In genomic region chr14:49861923-49862673, GRCh38 we compare ENCODE assay signal across 8 cellular contexts. TPM values are rescaled to one million over a fixed set of nuclear protein-coding genes. Genes with fewer than 3 reads are reported as not detected.
DNase-seq lines count a peak whose midpoint lies in the region; ATAC-seq and TF ChIP-seq lines count a peak whose summit lies in the region.

No MANE protein-coding gene starts in this region.

- peaks cover 10% of the 10 kb centered on the region for H3K4me1 Mint-ChIP-seq in nephron

- H3K9me3 Mint-ChIP-seq in nephron: no peaks in the 10 kb centered on the region

- no peak overlapping the region for H3K4me3 Mint-ChIP-seq in nephron

- peak overlapping the region; percentile 77 for H3K4me3 ChIP-seq in fibroblast of the aortic adventitia (ENCODE audit: low read depth, low read length)

- TF ChIP-seq CTCF in LNCAP (IDR thresholded peaks at IDR 0.05) (peak; percentile 100), fibroblast of the aortic adventitia (IDR thresholded peaks at IDR 0.05; ENCODE audit: insufficient read depth, low read length) (peak; percentile 100), nephron (IDR thresholded peaks at IDR 0.05; ENCODE audit: unreplicated experiment in 3 of 3) (peak; percentile 100)

- no peaks in the 10 kb centered on the region for H3K36me3 Mint-ChIP-seq in nephron (ENCODE audit: low read depth)

- DNase-seq in COLO829 (ENCODE audit: low spot score): peak; percentile 56
- peak; percentile 76 for DNase-seq in RPMI7951 (ENCODE audit: low read depth)
- DNase-seq in activated T-helper 1 cell treated with anti-CD3 and anti-CD28 coated beads, Interleukin-2, amount 50 U/mL, for 16 hours (ENCODE audit: low read depth in 1 of 2, low spot score in 1 of 2): peak; percentile 73 to 80
- peak; percentile 94 for DNase-seq in fibroblast of the aortic adventitia (ENCODE audit: low read depth)
- DNase-seq in stimulated activated naive CD4-positive, alpha-beta T cell (lab: John Stamatoyannopoulos, UW): peak; percentile 78 to 96 (median 82)

- ATAC-seq in GM21576 (IDR thresholded peaks at IDR 0.05; ENCODE audit: unreplicated experiment): peak; percentile 19

- no peak overlapping the region for H3K27ac Mint-ChIP-seq in nephron

- H3K27me3 Mint-ChIP-seq in nephron (ENCODE audit: low read depth): peaks cover 7% of the 10 kb centered on the region

RNA-seq across cellular contexts. Expression of gene NEMF, which starts 9.5 kb away (rescaled TPM):
- total RNA-seq in RPMI7951 (2014; rRNA removed; shearing (Covaris generic)): 31.4 and 49.5 TPM in 2 replicates
- 63.9 and 140 TPM in 2 replicates for total RNA-seq in fibroblast of the aortic adventitia (ENCODE audit: low replicate concordance)

RNA-seq across cellular contexts. Expression of gene ARF6, which starts 30.8 kb away (rescaled TPM):
- total RNA-seq in RPMI7951 (2014; rRNA removed; shearing (Covaris generic)): 48.4 and 51.5 TPM in 2 replicates
- 101 and 130 TPM in 2 replicates for total RNA-seq in fibroblast of the aortic adventitia (ENCODE audit: low replicate concordance)

Comparison
In these comparisons a context has a peak if more than half of its experiments do, and no peak if none do; other contexts are left out.
1. Peak in every context shown above with its lines: DNase-seq, ATAC-seq and H3K4me3 ChIP-seq.